In the genomic region with DNA sequence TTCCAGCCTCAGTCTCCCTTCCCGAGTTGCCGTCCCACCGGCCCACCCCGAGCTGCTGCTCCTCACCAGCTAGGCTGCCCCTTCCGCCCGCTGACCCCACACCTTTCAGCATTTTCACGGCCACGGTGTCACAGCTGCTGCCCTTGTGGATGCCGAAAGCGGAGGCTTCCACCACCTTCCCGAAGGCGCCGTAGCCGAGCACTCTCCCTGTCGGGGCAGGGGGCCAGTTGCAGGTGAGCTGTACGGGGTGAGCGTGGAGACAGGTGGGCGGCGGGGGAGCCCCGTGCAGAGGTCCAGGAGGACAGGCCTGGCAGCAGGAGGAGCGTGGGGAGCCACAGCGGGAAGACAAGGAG, we compare ENCODE assay signal across 28 cellular contexts. TPM values are rescaled to one million over a fixed set of nuclear protein-coding genes. Genes with fewer than 3 reads are reported as not detected.
DNase-seq lines count a peak whose midpoint lies in the region; ATAC-seq and TF ChIP-seq lines count a peak whose summit lies in the region.
"Had no signal": no experiment of that assay in that cellular context is flagged by ENCODE, and none has a peak within 500 bp of the region (broad histone marks: within the 10 kb centered on the region; RNA-seq: fewer than 3 reads in every experiment).

No MANE protein-coding gene starts in this region.

- no peaks in the 10 kb centered on the region for H3K27me3 Mint-ChIP-seq in activated naive CD4-positive, alpha-beta T cell treated with anti-CD3 and anti-CD28 coated beads for 36 hours (ENCODE audit: low read depth)
- H3K27me3 Mint-ChIP-seq in brain (peaks cover 13% of the 10 kb centered on the region), memory B cell (peaks cover 6% of the 10 kb centered on the region)
- no peaks in the 10 kb centered on the region for H3K27me3 Mint-ChIP-seq in CD8-positive, alpha-beta T cell (ENCODE audit: low read depth)
- H3K27me3 Mint-ChIP-seq: effector memory CD8-positive, alpha-beta T cell; T-cell had no signal

- H3K36me3 ChIP-seq in CD8-positive, alpha-beta T cell (ENCODE audit: insufficient read depth, low read length) = no peaks in the 10 kb centered on the region
- H3K36me3 ChIP-seq: adrenal gland, BLaER1, upper lobe of right lung had no signal

- H3K4me3 Mint-ChIP-seq in activated naive CD4-positive, alpha-beta T cell treated with anti-CD3 and anti-CD28 coated beads for 36 hours = peak overlapping the region; percentile 47
- peak overlapping the region in 4 of 5 experiments; percentile 18 to 71 (median 46) for H3K4me3 Mint-ChIP-seq in brain
- H3K4me3 Mint-ChIP-seq in memory B cell = peak overlapping the region; percentile 27
- no peak overlapping the region for H3K4me3 Mint-ChIP-seq in CD8-positive, alpha-beta T cell
- H3K4me3 Mint-ChIP-seq: T-cell had no signal

- H3K4me3 ChIP-seq in CD8-positive, alpha-beta T cell (ENCODE audit: low read depth, low read length) = no peak overlapping the region
- H3K4me3 ChIP-seq: adrenal gland, BLaER1, GM12878, lung had no signal

- no peak for DNase-seq in activated naive CD4-positive, alpha-beta T cell treated with anti-CD3 and anti-CD28 coated beads for 36 hours
- no peak for DNase-seq in activated naive CD4-positive, alpha-beta T cell treated with anti-CD3 and anti-CD28 coated beads, Interleukin-2, amount 50 U/mL, for 72 hours (ENCODE audit: low spot score in 2 of 2)
- DNase-seq in memory B cell (ENCODE audit: low spot score in 2 of 2) = no peak
- DNase-seq in NCI-H1417 (lab: John Stamatoyannopoulos, UW) = no peak
- DNase-seq in SW 1271 (lab: John Stamatoyannopoulos, UW) = no peak
- DNase-seq in CD8-positive, alpha-beta T cell = no peak
- DNase-seq: adrenal gland, Caco-2, DND-41, NCI-H1417 treated with DMSO at 0.1 percent for 48 hours, occipital lobe, upper lobe of right lung had no signal

- peak in 1 of 2 experiments; percentile 0 for TF ChIP-seq CTCF in brain (conservative IDR thresholded peaks at IDR 0.05)
- TF ChIP-seq CTCF in CD8-positive, alpha-beta T cell (IDR thresholded peaks at IDR 0.05) = no peak

- peaks cover 16% of the 10 kb centered on the region for H3K4me1 ChIP-seq in CD8-positive, alpha-beta T cell (ENCODE audit: insufficient read depth, low read length)
- H3K4me1 ChIP-seq: adrenal gland, Caco-2, upper lobe of right lung had no signal

- CTCF ChIA-PET in activated naive CD4-positive, alpha-beta T cell treated with anti-CD3 and anti-CD28 coated beads for 36 hours (lab: Charles Lee) = interaction anchor here (0.6 to 1.6 kb wide), 8 partner anchors 11 to 569 kb away, joined by 3 to 9 read pairs (median 4); no protein-coding TSS in a partner anchor
- CTCF ChIA-PET in CD8-positive, alpha-beta T cell (lab: Charles Lee) = interaction anchor here (0.7 to 1.4 kb wide), 5 partner anchors 28 to 101 kb away, joined by 3 read pairs; no protein-coding TSS in a partner anchor

- no peak overlapping the region for H3K27ac Mint-ChIP-seq in activated naive CD4-positive, alpha-beta T cell treated with anti-CD3 and anti-CD28 coated beads for 36 hours
- H3K27ac Mint-ChIP-seq in activated naive CD4-positive, alpha-beta T cell treated with anti-CD3 and anti-CD28 coated beads, Interleukin-2, amount 50 U/mL, for 72 hours = no peak overlapping the region
- H3K27ac Mint-ChIP-seq in brain = no peak overlapping the region
- no peak overlapping the region for H3K27ac Mint-ChIP-seq in memory B cell
- no peak overlapping the region for H3K27ac Mint-ChIP-seq in CD8-positive, alpha-beta T cell
- H3K27ac Mint-ChIP-seq: T-cell had no signal

- POLR2A ChIA-PET in CD8-positive, alpha-beta T cell (lab: Charles Lee) = no interaction called here

- H3K27ac ChIP-seq in CD8-positive, alpha-beta T cell (ENCODE audit: low read depth, low read length) = no peak overlapping the region
- H3K27ac ChIP-seq: adrenal gland, BLaER1, esophagus muscularis mucosa, skin epidermis, upper lobe of right lung had no signal

- H3K27me3 ChIP-seq in CD8-positive, alpha-beta T cell (ENCODE audit: insufficient read depth, low read length) = no peaks in the 10 kb centered on the region

- ATAC-seq in activated naive CD4-positive, alpha-beta T cell treated with anti-CD3 and anti-CD28 coated beads, Interleukin-2, amount 50 U/mL, for 72 hours = no peak
- ATAC-seq in memory B cell (ENCODE audit: low read depth) = no peak
- ATAC-seq in HG03108 (IDR thresholded peaks at IDR 0.05; ENCODE audit: unreplicated experiment) = no peak
- no peak for ATAC-seq in CD8-positive, alpha-beta T cell
- ATAC-seq: GM12878, Panc1 had no signal

- no peaks in the 10 kb centered on the region for H3K9me3 ChIP-seq in CD8-positive, alpha-beta T cell (ENCODE audit: low read length)
- H3K9me3 ChIP-seq: adrenal gland, BLaER1, Caco-2, esophagus muscularis mucosa, upper lobe of right lung had no signal

- no peaks in the 10 kb centered on the region for H3K9me3 Mint-ChIP-seq in activated naive CD4-positive, alpha-beta T cell treated with anti-CD3 and anti-CD28 coated beads for 36 hours
- no peaks in the 10 kb centered on the region for H3K9me3 Mint-ChIP-seq in activated naive CD4-positive, alpha-beta T cell treated with anti-CD3 and anti-CD28 coated beads, Interleukin-2, amount 50 U/mL, for 72 hours
- H3K9me3 Mint-ChIP-seq in brain (peaks cover 0 to 7% (median 0%) of the 10 kb centered on the region in 5 experiments), memory B cell (no peaks in the 10 kb centered on the region)
- no peaks in the 10 kb centered on the region for H3K9me3 Mint-ChIP-seq in CD8-positive, alpha-beta T cell
- H3K9me3 Mint-ChIP-seq: effector memory CD8-positive, alpha-beta T cell; T-cell had no signal

- intact Hi-C loops in activated naive CD4-positive, alpha-beta T cell treated with anti-CD3 and anti-CD28 coated beads for 36 hours (cut with micrococcal nuclease) = loop anchor here (1.0 to 2.0 kb wide), 2 partner anchors 51 to 99 kb away; no protein-coding TSS in a partner anchor
- intact Hi-C loops in CD8-positive, alpha-beta T cell (cut with DNase I, micrococcal nuclease) = loop anchor here in 1 of 2 experiments (1.0 kb wide), 1 partner anchor 99 kb away; no protein-coding TSS in a partner anchor

- peaks cover 14% of the 10 kb centered on the region for H3K4me1 Mint-ChIP-seq in activated naive CD4-positive, alpha-beta T cell treated with anti-CD3 and anti-CD28 coated beads for 36 hours (ENCODE audit: low read depth)
- H3K4me1 Mint-ChIP-seq in brain (peaks cover 5% of the 10 kb centered on the region), memory B cell (peaks cover 2% of the 10 kb centered on the region)
- H3K4me1 Mint-ChIP-seq in CD8-positive, alpha-beta T cell (ENCODE audit: low read depth) = peaks cover 16% of the 10 kb centered on the region

- no peaks in the 10 kb centered on the region for H3K36me3 Mint-ChIP-seq in activated naive CD4-positive, alpha-beta T cell treated with anti-CD3 and anti-CD28 coated beads for 36 hours (ENCODE audit: low read depth)
- no peaks in the 10 kb centered on the region for H3K36me3 Mint-ChIP-seq in activated naive CD4-positive, alpha-beta T cell treated with anti-CD3 and anti-CD28 coated beads, Interleukin-2, amount 50 U/mL, for 72 hours
- H3K36me3 Mint-ChIP-seq in brain (no peaks in the 10 kb centered on the region), memory B cell (no peaks in the 10 kb centered on the region)
- H3K36me3 Mint-ChIP-seq in CD8-positive, alpha-beta T cell = no peaks in the 10 kb centered on the region
- H3K36me3 Mint-ChIP-seq: T-cell had no signal

RNA-seq across cellular contexts. Expression of gene SCGB3A1, which starts 28.2 kb away (rescaled TPM):
- not detected for total RNA-seq in activated naive CD4-positive, alpha-beta T cell treated with anti-CD3 and anti-CD28 coated beads for 36 hours
- total RNA-seq in activated naive CD4-positive, alpha-beta T cell treated with anti-CD3 and anti-CD28 coated beads, Interleukin-2, amount 50 U/mL, for 72 hours = not detected
- polyA plus RNA-seq in brain (ENCODE audit: insufficient read depth, low read depth, low replicate concordance) = 0.83 TPM
- not detected for total RNA-seq in CD8-positive, alpha-beta T cell
- total RNA-seq: A172, Caco-2, frontal cortex, IMR-90, kidney epithelial cell, M059J, NCI-H460, occipital lobe had no signal
- polyA plus RNA-seq: GM12878, IMR-90 had no signal

RNA-seq across cellular contexts. Expression of gene FLT4, which starts 29.9 kb away (rescaled TPM):
- total RNA-seq in activated naive CD4-positive, alpha-beta T cell treated with anti-CD3 and anti-CD28 coated beads for 36 hours = 1 to 10 TPM; 1.5 to 2.7 TPM
- 1 to 10 TPM in 1 of 2 donors, under 1 TPM in 1; 0.98 to 2.6 TPM for total RNA-seq in activated naive CD4-positive, alpha-beta T cell treated with anti-CD3 and anti-CD28 coated beads, Interleukin-2, amount 50 U/mL, for 72 hours
- 3.2 TPM for polyA plus RNA-seq in brain (ENCODE audit: insufficient read depth, low read depth, low replicate concordance)
- 10 to 100 TPM; 11.1 to 13.3 TPM for total RNA-seq in CD8-positive, alpha-beta T cell
- total RNA-seq: Caco-2, GM12878, M059J had no signal
